ENCODE assay signal across 10 cellular contexts in genomic region chr10:60611291-60611747, GRCh38.
DNase-seq lines count a peak whose midpoint lies in the region; ATAC-seq and TF ChIP-seq lines count a peak whose summit lies in the region.
"Had no signal": no experiment of that assay in that cellular context is flagged by ENCODE, and none has a peak within 500 bp of the region (broad histone marks: within the 10 kb centered on the region; RNA-seq: fewer than 3 reads in every experiment).

No MANE protein-coding gene starts in this region.

- H3K36me3 Mint-ChIP-seq in endodermal cell (ENCODE audit: low read depth) = no peaks in the 10 kb centered on the region
- H3K36me3 Mint-ChIP-seq: activated naive CD8-positive, alpha-beta T cell treated with anti-CD3 and anti-CD28 coated beads, Interleukin-2, amount 10 ng/mL, durations not matched to agents 7 days and 5 days had no signal

- H3K4me1 ChIP-seq in PC-3 (ENCODE audit: insufficient read depth, low read length) (peaks cover 33% of the 10 kb centered on the region), endodermal cell (ENCODE audit: control insufficient read depth, insufficient read depth, low read length) (no peaks in the 10 kb centered on the region), lower lobe of right lung (no peaks in the 10 kb centered on the region)

- no peak overlapping the region for H3K27ac Mint-ChIP-seq in endodermal cell
- H3K27ac Mint-ChIP-seq: activated naive CD8-positive, alpha-beta T cell treated with anti-CD3 and anti-CD28 coated beads, Interleukin-2, amount 10 ng/mL, durations not matched to agents 7 days and 5 days had no signal

- no peak for TF ChIP-seq CTCF in PC-3 (conservative IDR thresholded peaks at IDR 0.05; ENCODE audit: low read depth, low read length)
- no peak for TF ChIP-seq CTCF in endodermal cell (conservative IDR thresholded peaks at IDR 0.05)
- no peak for TF ChIP-seq CTCF in lower lobe of right lung (IDR thresholded peaks at IDR 0.05)

- H3K9ac ChIP-seq in PC-3 (ENCODE audit: low read length) (no peak overlapping the region), endodermal cell (ENCODE audit: extremely low read depth, low read length, poor library complexity, severe bottlenecking) (no peak overlapping the region)

- no peaks in the 10 kb centered on the region for H3K79me2 ChIP-seq in PC-3 (ENCODE audit: low read length)

- no peaks in the 10 kb centered on the region for H3K27me3 ChIP-seq in PC-3 (ENCODE audit: low read length)
- H3K27me3 ChIP-seq in endodermal cell (ENCODE audit: control insufficient read depth, insufficient read depth, low read length, poor library complexity, severe bottlenecking) = no peaks in the 10 kb centered on the region
- no peaks in the 10 kb centered on the region for H3K27me3 ChIP-seq in lower lobe of right lung (ENCODE audit: low read depth)

- peaks cover 8% of the 10 kb centered on the region for H3K4me1 Mint-ChIP-seq in endodermal cell
- H3K4me1 Mint-ChIP-seq: activated naive CD8-positive, alpha-beta T cell treated with anti-CD3 and anti-CD28 coated beads, Interleukin-2, amount 10 ng/mL, durations not matched to agents 7 days and 5 days had no signal

- H4K20me1 ChIP-seq in PC-3 (ENCODE audit: low read length) = no peaks in the 10 kb centered on the region

- H3K9me2 ChIP-seq in PC-3 (replicated peaks; ENCODE audit: low read length) = no peaks in the 10 kb centered on the region

- no peak overlapping the region for H3K4me3 Mint-ChIP-seq in endodermal cell
- H3K4me3 Mint-ChIP-seq: activated naive CD8-positive, alpha-beta T cell treated with anti-CD3 and anti-CD28 coated beads, Interleukin-2, amount 10 ng/mL, durations not matched to agents 7 days and 5 days had no signal

- BruUV-seq in PC-3 (replicated peaks; lab: Mats Ljungman, UMichigan) = no TSS peak

- POLR2A ChIA-PET in PC-3 (lab: Charles Lee; ENCODE audit: unreplicated experiment) = interaction anchor here (0.5 kb wide), 1 partner anchor 33 kb away, joined by 3 read pairs; no protein-coding TSS in a partner anchor

- H3K9me3 Mint-ChIP-seq in endodermal cell = no peaks in the 10 kb centered on the region
- H3K9me3 Mint-ChIP-seq: activated naive CD8-positive, alpha-beta T cell treated with anti-CD3 and anti-CD28 coated beads, Interleukin-2, amount 10 ng/mL, durations not matched to agents 7 days and 5 days had no signal

- 88 to 92% methylated on average over 1 to 5 of the region's 5 CpGs for WGBS in endodermal cell (ENCODE audit: insufficient coverage in 1 of 2, insufficient read length in 1 of 2), 2 experiments

- H3K27ac ChIP-seq in PC-3 (ENCODE audit: low read length) = peak overlapping the region; percentile 14; the same call in 1 of the 2 replicates
- H3K27ac ChIP-seq in endodermal cell (ENCODE audit: low read depth, low read length) = no peak overlapping the region
- H3K27ac ChIP-seq in lower lobe of right lung = no peak overlapping the region

- H3K9me3 ChIP-seq in PC-3 (ENCODE audit: low read length) (no peaks in the 10 kb centered on the region), endodermal cell (ENCODE audit: control insufficient read depth, low read length) (no peaks in the 10 kb centered on the region), lower lobe of right lung (no peaks in the 10 kb centered on the region)

- H3K4me2 ChIP-seq in PC-3 (ENCODE audit: low read length) = peak overlapping the region; percentile 80

- peak; percentile 65 for DNase-seq in GM03348 (ENCODE audit: low spot score)
- DNase-seq in PC-3 = peak; percentile 99
- DNase-seq in endodermal cell = peak; percentile 64
- DNase-seq in skeletal muscle cell (ENCODE audit: low read depth) = peak; percentile 72
- DNase-seq in lower lobe of right lung = no peak
- no peak for DNase-seq in epidermal melanocyte (ENCODE audit: insufficient read length, low spot score)
- DNase-seq: activated naive CD8-positive, alpha-beta T cell treated with anti-CD3 and anti-CD28 coated beads, Interleukin-2, amount 10 ng/mL, durations not matched to agents 7 days and 5 days; NCI-H524 had no signal

- intact Hi-C loops in PC-3 (cut with micrococcal nuclease) = loop anchor here (1.0 kb wide), 1 partner anchor 39 kb away; no protein-coding TSS in a partner anchor
- intact Hi-C loops in lower lobe of right lung (cut with DNase I) = no loop called here

- H3K36me3 ChIP-seq in PC-3 (ENCODE audit: low read depth, low read length) (no peaks in the 10 kb centered on the region), endodermal cell (ENCODE audit: control insufficient read depth, insufficient read depth, low read length) (no peaks in the 10 kb centered on the region), lower lobe of right lung (no peaks in the 10 kb centered on the region)

- CTCF ChIA-PET in PC-3 (lab: Charles Lee) = no interaction called here

- H2AFZ ChIP-seq in PC-3 (ENCODE audit: low read length) = peak overlapping the region; percentile 43

- no peaks in the 10 kb centered on the region for H3F3A ChIP-seq in PC-3 (ENCODE audit: low read length, unreplicated experiment)

- no peaks in the 10 kb centered on the region for H3K27me3 Mint-ChIP-seq in endodermal cell (ENCODE audit: insufficient read depth)

- peak; percentile 99 for ATAC-seq in PC-3
- no peak for ATAC-seq in lower lobe of right lung
- ATAC-seq in HG03025 (IDR thresholded peaks at IDR 0.05; ENCODE audit: low FRiP score, unreplicated experiment) = no peak
- no peak for ATAC-seq in GM19035 (IDR thresholded peaks at IDR 0.05; ENCODE audit: unreplicated experiment)

- peak overlapping the region; percentile 58 for H3K4me3 ChIP-seq in PC-3 (ENCODE audit: low read length)
- no peak overlapping the region for H3K4me3 ChIP-seq in endodermal cell (ENCODE audit: low read length)
- no peak overlapping the region for H3K4me3 ChIP-seq in skeletal muscle cell (ENCODE audit: low read depth, low read length)
- no peak overlapping the region for H3K4me3 ChIP-seq in lower lobe of right lung

Comparison
In these comparisons a context has a peak if more than half of its experiments do, and no peak if none do; other contexts are left out.
1. DNase-seq: peak in GM03348 (single experiment), PC-3 (single experiment), endodermal cell (single experiment) and skeletal muscle cell (single experiment); none in lower lobe of right lung (single experiment) and epidermal melanocyte (single experiment).